In genomic region chr5:179141867-179142266, GRCh38 we compare ENCODE assay signal across 16 cellular contexts.
"Had no signal": no experiment of that assay in that cellular context is flagged by ENCODE, and none has a peak within 500 bp of the region (broad histone marks: within the 10 kb centered on the region; RNA-seq: fewer than 3 reads in every experiment).

No MANE protein-coding gene starts in this region.

- ATAC-seq: gastrocnemius medialis; left lobe of liver; mucosa of descending colon; naive thymus-derived CD4-positive, alpha-beta T cell; pancreas; stimulated activated memory B cell treated with anti-CD40 and anti-IgM and Interleukin-4, amounts not matched to agents 10 μg/mL and 1 μg/mL and 100 μg/mL, for 72 hours; WTC11 had no signal

- H3K27ac Mint-ChIP-seq: stimulated activated memory B cell treated with anti-CD40 and anti-IgM and Interleukin-4, amounts not matched to agents 10 μg/mL and 1 μg/mL and 100 μg/mL, for 72 hours; WTC11 had no signal

- H3K4me3 Mint-ChIP-seq: endodermal cell; naive thymus-derived CD4-positive, alpha-beta T cell; stimulated activated memory B cell treated with anti-CD40 and anti-IgM and Interleukin-4, amounts not matched to agents 10 μg/mL and 1 μg/mL and 100 μg/mL, for 72 hours; WTC11 had no signal

- H3K9me3 ChIP-seq: ascending aorta, breast epithelium, gastrocnemius medialis, mucosa of descending colon, pancreas, tibial artery, uterus had no signal

- H3K4me1 ChIP-seq: ascending aorta, breast epithelium, gastrocnemius medialis, pancreas, tibial artery, uterus had no signal

- H3K27me3 Mint-ChIP-seq: naive thymus-derived CD4-positive, alpha-beta T cell; stimulated activated memory B cell treated with anti-CD40 and anti-IgM and Interleukin-4, amounts not matched to agents 10 μg/mL and 1 μg/mL and 100 μg/mL, for 72 hours had no signal

- H3K9me3 Mint-ChIP-seq: endodermal cell; stimulated activated memory B cell treated with anti-CD40 and anti-IgM and Interleukin-4, amounts not matched to agents 10 μg/mL and 1 μg/mL and 100 μg/mL, for 72 hours; WTC11 had no signal

- H3K36me3 Mint-ChIP-seq: naive thymus-derived CD4-positive, alpha-beta T cell; stimulated activated memory B cell treated with anti-CD40 and anti-IgM and Interleukin-4, amounts not matched to agents 10 μg/mL and 1 μg/mL and 100 μg/mL, for 72 hours; WTC11 had no signal

- H3K4me1 Mint-ChIP-seq: WTC11 had no signal

- H3K36me3 ChIP-seq: ascending aorta, breast epithelium, gastrocnemius medialis, pancreas, uterus had no signal

- H3K27me3 ChIP-seq: ascending aorta, breast epithelium, gastrocnemius medialis, pancreas, tibial artery, uterus had no signal

- H3K27ac ChIP-seq: ascending aorta, breast epithelium, gastrocnemius medialis, pancreas, tibial artery, uterus had no signal

- H3K4me3 ChIP-seq: ascending aorta, breast epithelium, gastrocnemius medialis, mucosa of descending colon, pancreas, tibial artery, uterus had no signal

- DNase-seq: activated CD4-positive, alpha-beta T cell treated with anti-CD3 and anti-CD28 coated beads for 4 hours; activated CD8-positive, alpha-beta memory T cell treated with anti-CD3 and anti-CD28 coated beads for 24 hours; endodermal cell; erythroblast; gastrocnemius medialis; mammary epithelial cell; naive thymus-derived CD4-positive, alpha-beta T cell; tibial artery; uterus had no signal
